Comparison of ENCODE assay signal across 16 cellular contexts in the genomic region with DNA sequence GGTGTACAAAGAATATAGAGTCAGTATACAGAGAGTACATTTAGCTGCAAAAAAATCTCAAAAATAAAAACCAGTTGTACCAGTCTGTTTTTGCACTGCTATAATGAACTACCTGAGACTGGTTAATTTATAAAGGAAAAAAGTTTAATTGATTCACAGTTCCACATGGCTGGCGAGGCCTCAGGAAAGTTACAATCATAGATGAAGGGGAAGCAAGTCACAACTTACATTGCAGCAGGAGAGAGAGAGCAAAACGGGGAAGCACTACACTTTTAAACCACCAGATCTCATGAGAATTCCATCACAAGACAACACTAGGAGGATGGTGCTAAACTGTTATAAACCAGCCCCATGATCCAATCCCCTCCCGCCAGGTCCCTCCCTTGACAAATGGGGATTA.
"Had no signal": no experiment of that assay in that cellular context is flagged by ENCODE, and none has a peak within 500 bp of the region (broad histone marks: within the 10 kb centered on the region; RNA-seq: fewer than 3 reads in every experiment).

No MANE protein-coding gene starts in this region.

- DNase-seq: effector CD4-positive, alpha-beta T cell; endodermal cell; foreskin melanocyte; head of caudate nucleus; hippocampal formation; left ventricle myocardium superior; mesendoderm; naive thymus-derived CD4-positive, alpha-beta T cell; posterior cingulate gyrus; right cardiac atrium; stimulated activated CD4-positive, alpha-beta T cell treated with anti-CD3 and anti-CD28 coated beads, Interleukin-2, amount 100 ng/mL, for 48 hours; stimulated activated naive CD4-positive, alpha-beta T cell treated with Interleukin-2 at 50 U/mL for 16 hours; trophoblast cell had no signal

- H3K36me3 Mint-ChIP-seq: naive thymus-derived CD4-positive, alpha-beta T cell had no signal

- H3K27ac ChIP-seq: coronary artery had no signal

- H3K4me3 ChIP-seq: coronary artery, lung, smooth muscle cell had no signal

- H3K4me3 Mint-ChIP-seq: endodermal cell; naive thymus-derived CD4-positive, alpha-beta T cell had no signal

- H3K4me2 ChIP-seq: smooth muscle cell had no signal

- H3K4me1 Mint-ChIP-seq: endodermal cell; naive thymus-derived CD4-positive, alpha-beta T cell had no signal

- ATAC-seq: left ventricle myocardium superior; naive thymus-derived CD4-positive, alpha-beta T cell; right cardiac atrium had no signal

- H3K27ac Mint-ChIP-seq: endodermal cell; naive thymus-derived CD4-positive, alpha-beta T cell had no signal
